ENCODE assay signal across 25 cellular contexts in the genomic region with DNA sequence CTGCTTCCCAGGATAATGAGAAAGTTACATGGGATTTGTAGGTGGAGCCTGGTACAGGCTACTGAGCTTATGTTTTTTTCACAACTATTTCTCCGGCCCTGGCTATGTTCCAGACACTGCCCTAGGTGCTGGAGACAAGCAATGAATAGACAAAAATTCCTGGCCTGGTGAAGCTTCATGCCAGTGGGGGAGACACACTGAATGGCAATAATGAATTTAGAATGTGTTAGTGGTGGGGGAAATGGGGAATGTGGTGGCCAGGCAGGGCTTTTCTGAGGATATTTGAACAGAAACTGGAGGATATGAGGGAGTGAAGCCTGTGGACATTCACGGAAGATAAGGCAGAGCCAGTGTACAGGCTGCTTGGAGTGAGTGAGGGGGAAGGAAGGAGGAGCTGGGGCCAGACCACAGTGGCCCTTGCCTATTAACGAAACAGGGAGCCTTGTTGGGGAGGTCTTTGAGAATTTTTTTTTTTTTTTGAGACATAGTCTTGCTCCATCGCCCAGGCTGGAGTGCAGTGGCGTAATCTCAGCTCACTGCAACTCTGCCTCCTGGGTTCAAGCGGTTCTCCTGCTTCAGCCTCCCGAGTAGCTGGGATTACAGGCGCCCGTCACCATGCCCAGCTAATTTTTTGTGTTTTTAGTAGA. TPM values are rescaled to one million over a fixed set of nuclear protein-coding genes. Genes with fewer than 3 reads are reported as not detected.
DNase-seq lines count a peak whose midpoint lies in the region; ATAC-seq and TF ChIP-seq lines count a peak whose summit lies in the region.
"Had no signal": no experiment of that assay in that cellular context is flagged by ENCODE, and none has a peak within 500 bp of the region (broad histone marks: within the 10 kb centered on the region; RNA-seq: fewer than 3 reads in every experiment).

No MANE protein-coding gene starts in this region.

- ATAC-seq in left ventricle myocardium superior = no peak
- no peak for ATAC-seq in activated CD8-positive, alpha-beta T cell treated with anti-CD3 and anti-CD28 coated beads for 36 hours
- ATAC-seq: body of pancreas, left lobe of liver, pancreas had no signal

- POLR2A ChIA-PET in activated CD8-positive, alpha-beta T cell treated with anti-CD3 and anti-CD28 coated beads for 36 hours (lab: Charles Lee) = interaction anchor here (1.0 kb wide), 1 partner anchor 11 kb away, joined by 3 read pairs; no protein-coding TSS in a partner anchor

- peaks cover 21% of the 10 kb centered on the region for H3K4me1 Mint-ChIP-seq in endothelial cell (ENCODE audit: unreplicated experiment)
- peaks cover 8% of the 10 kb centered on the region for H3K4me1 Mint-ChIP-seq in activated CD8-positive, alpha-beta T cell treated with anti-CD3 and anti-CD28 coated beads for 36 hours (ENCODE audit: low read depth)

- H3K27ac Mint-ChIP-seq in endothelial cell (ENCODE audit: unreplicated experiment) = no peak overlapping the region
- H3K27ac Mint-ChIP-seq in activated CD8-positive, alpha-beta T cell treated with anti-CD3 and anti-CD28 coated beads for 36 hours = no peak overlapping the region

- H3K4me1 ChIP-seq in left ventricle myocardium inferior = peaks cover 75% of the 10 kb centered on the region
- H3K4me1 ChIP-seq: pancreas had no signal

- TF ChIP-seq CTCF in left ventricle myocardium inferior (IDR thresholded peaks at IDR 0.05; ENCODE audit: borderline replicate concordance) (no peak), choroid plexus epithelial cell (conservative IDR thresholded peaks at IDR 0.05; ENCODE audit: low read depth, low read length) (no peak), endothelial cell (IDR thresholded peaks at IDR 0.05; ENCODE audit: unreplicated experiment) (no peak)
- TF ChIP-seq CTCF in activated CD8-positive, alpha-beta T cell treated with anti-CD3 and anti-CD28 coated beads for 36 hours (IDR thresholded peaks at IDR 0.05) = no peak

- no peaks in the 10 kb centered on the region for H3K36me3 ChIP-seq in left ventricle myocardium inferior
- H3K36me3 ChIP-seq: pancreas, Peyer's patch, spleen, upper lobe of left lung had no signal

- intact Hi-C loops in left ventricle myocardium inferior (cut with micrococcal nuclease) (no loop called here), left ventricle myocardium superior (cut with micrococcal nuclease) (no loop called here)
- intact Hi-C loops in activated CD8-positive, alpha-beta T cell treated with anti-CD3 and anti-CD28 coated beads for 36 hours (cut with micrococcal nuclease) = no loop called here

- DNase-seq in left ventricle myocardium inferior = no peak
- no peak for DNase-seq in left ventricle myocardium superior
- peak; percentile 58 for DNase-seq in OCI-M1 (lab: John Stamatoyannopoulos, UW)
- peak; percentile 58 for DNase-seq in choroid plexus epithelial cell (ENCODE audit: low read depth)
- DNase-seq in endothelial cell (ENCODE audit: low spot score) = no peak
- no peak for DNase-seq in T1000 (lab: John Stamatoyannopoulos, UW)
- DNase-seq in activated CD8-positive, alpha-beta T cell treated with anti-CD3 and anti-CD28 coated beads for 36 hours = no peak
- DNase-seq in NCI-H748 treated with DMSO at 0.1 percent for 48 hours (lab: John Stamatoyannopoulos, UW) = no peak
- DNase-seq: activated CD4-positive, CD25-positive, alpha-beta regulatory T cell treated with anti-CD3 and anti-CD28 coated beads, Interleukin-2, amount 50 U/mL, for 72 hours; activated naive CD4-positive, alpha-beta T cell; body of pancreas; Calu3; GDM1; Kasumi-1; NCI-H1694; NCI-H446; pancreas; Peyer's patch; stimulated activated naive CD4-positive, alpha-beta T cell; upper lobe of left lung had no signal

- H3K9me3 ChIP-seq in left ventricle myocardium inferior (replicated peaks) = no peaks in the 10 kb centered on the region
- H3K9me3 ChIP-seq: body of pancreas, pancreas, Peyer's patch, spleen, upper lobe of left lung had no signal

- H3K27me3 ChIP-seq in left ventricle myocardium inferior (ENCODE audit: low read depth) = peaks cover 5% of the 10 kb centered on the region
- H3K27me3 ChIP-seq: body of pancreas, pancreas, Peyer's patch, upper lobe of left lung had no signal

- H3K27me3 Mint-ChIP-seq in endothelial cell (ENCODE audit: unreplicated experiment) = peaks cover 2% of the 10 kb centered on the region
- no peaks in the 10 kb centered on the region for H3K27me3 Mint-ChIP-seq in activated CD8-positive, alpha-beta T cell treated with anti-CD3 and anti-CD28 coated beads for 36 hours

- no peaks in the 10 kb centered on the region for H3K36me3 Mint-ChIP-seq in endothelial cell (ENCODE audit: low read depth, unreplicated experiment)
- no peaks in the 10 kb centered on the region for H3K36me3 Mint-ChIP-seq in activated CD8-positive, alpha-beta T cell treated with anti-CD3 and anti-CD28 coated beads for 36 hours (ENCODE audit: low read depth)

- CTCF ChIA-PET in activated CD8-positive, alpha-beta T cell treated with anti-CD3 and anti-CD28 coated beads for 36 hours (lab: Charles Lee) = interaction anchor here (1.7 to 6.8 kb wide), 4 partner anchors 8 to 113 kb away, joined by 8 to 46 read pairs (median 16); partner anchors contain the start of gene PDRG1

- no peaks in the 10 kb centered on the region for H3K9me3 Mint-ChIP-seq in endothelial cell (ENCODE audit: unreplicated experiment)
- H3K9me3 Mint-ChIP-seq in activated CD8-positive, alpha-beta T cell treated with anti-CD3 and anti-CD28 coated beads for 36 hours = no peaks in the 10 kb centered on the region

- no peak overlapping the region for H3K4me3 Mint-ChIP-seq in endothelial cell (ENCODE audit: unreplicated experiment)
- H3K4me3 Mint-ChIP-seq in activated CD8-positive, alpha-beta T cell treated with anti-CD3 and anti-CD28 coated beads for 36 hours = no peak overlapping the region

- no peak overlapping the region for H3K4me3 ChIP-seq in left ventricle myocardium inferior
- no peak overlapping the region for H3K4me3 ChIP-seq in choroid plexus epithelial cell (ENCODE audit: low read depth, low read length)
- H3K4me3 ChIP-seq: body of pancreas, pancreas, Peyer's patch, spleen, upper lobe of left lung had no signal

- peak overlapping the region; percentile 42 for H3K27ac ChIP-seq in left ventricle myocardium inferior (replicated peaks)
- H3K27ac ChIP-seq: body of pancreas, HL-60, pancreas, Peyer's patch had no signal

RNA-seq across cellular contexts. Expression of gene FOXS1, which starts 6.6 kb away (rescaled TPM):
- total RNA-seq in left ventricle myocardium inferior (1.6 TPM), left ventricle myocardium superior (1.3 TPM), endothelial cell (ENCODE audit: unreplicated experiment) (9.6 TPM)
- not detected for total RNA-seq in activated CD8-positive, alpha-beta T cell treated with anti-CD3 and anti-CD28 coated beads for 36 hours
- total RNA-seq: Calu3; left lobe of liver; Peyer's patch; T-helper 1 cell treated with Interleukin-12 subunit alpha and Interleukin-12 subunit beta and Interleukin-4 antibody, amounts not matched to agents 30 ng/mL and 1 ng/mL, for 36 hours had no signal

RNA-seq across cellular contexts. Expression of gene MYLK2, which starts 19.6 kb away (rescaled TPM):
- total RNA-seq in left ventricle myocardium inferior (0.25 TPM), left ventricle myocardium superior (0.10 TPM), endothelial cell (ENCODE audit: unreplicated experiment) (1.7 TPM)
- under 1 TPM; 0.13 to 0.27 TPM for total RNA-seq in activated CD8-positive, alpha-beta T cell treated with anti-CD3 and anti-CD28 coated beads for 36 hours
- total RNA-seq: left lobe of liver, upper lobe of left lung had no signal

RNA-seq across cellular contexts. Expression of gene DUSP15, which starts 31.6 kb away (rescaled TPM):
- total RNA-seq in left ventricle myocardium inferior = 5.1 TPM
- 4.0 TPM for total RNA-seq in left ventricle myocardium superior
- total RNA-seq in endothelial cell (ENCODE audit: unreplicated experiment) = 2.1 TPM
- total RNA-seq in activated CD8-positive, alpha-beta T cell treated with anti-CD3 and anti-CD28 coated beads for 36 hours = not detected
- total RNA-seq: Calu3; T-helper 1 cell treated with Interleukin-12 subunit alpha and Interleukin-12 subunit beta and Interleukin-4 antibody, amounts not matched to agents 30 ng/mL and 1 ng/mL, for 36 hours had no signal

RNA-seq across cellular contexts. Expression of gene TTLL9, which starts 31.7 kb away (rescaled TPM):
- 0.05 TPM for total RNA-seq in left ventricle myocardium inferior
- not detected for total RNA-seq in left ventricle myocardium superior
- total RNA-seq in endothelial cell (ENCODE audit: unreplicated experiment) = 0.46 TPM
- total RNA-seq in activated CD8-positive, alpha-beta T cell treated with anti-CD3 and anti-CD28 coated beads for 36 hours = not detected
- total RNA-seq: Calu3; left lobe of liver; myocyte; T-helper 1 cell treated with Interleukin-12 subunit alpha and Interleukin-12 subunit beta and Interleukin-4 antibody, amounts not matched to agents 30 ng/mL and 1 ng/mL, for 36 hours had no signal

Comparison
In these comparisons a context has a peak if more than half of its experiments do, and no peak if none do; other contexts are left out.
1. DNase-seq: peak in OCI-M1 (single experiment) and choroid plexus epithelial cell (single experiment); none in left ventricle myocardium inferior (single experiment), left ventricle myocardium superior (single experiment), endothelial cell (single experiment), T1000 (single experiment), activated CD8-positive, alpha-beta T cell treated with anti-CD3 and anti-CD28 coated beads for 36 hours (single experiment) and NCI-H748 treated with DMSO at 0.1 percent for 48 hours (single experiment).